8 cellular contexts compared by ENCODE assay signal in the genomic region with DNA sequence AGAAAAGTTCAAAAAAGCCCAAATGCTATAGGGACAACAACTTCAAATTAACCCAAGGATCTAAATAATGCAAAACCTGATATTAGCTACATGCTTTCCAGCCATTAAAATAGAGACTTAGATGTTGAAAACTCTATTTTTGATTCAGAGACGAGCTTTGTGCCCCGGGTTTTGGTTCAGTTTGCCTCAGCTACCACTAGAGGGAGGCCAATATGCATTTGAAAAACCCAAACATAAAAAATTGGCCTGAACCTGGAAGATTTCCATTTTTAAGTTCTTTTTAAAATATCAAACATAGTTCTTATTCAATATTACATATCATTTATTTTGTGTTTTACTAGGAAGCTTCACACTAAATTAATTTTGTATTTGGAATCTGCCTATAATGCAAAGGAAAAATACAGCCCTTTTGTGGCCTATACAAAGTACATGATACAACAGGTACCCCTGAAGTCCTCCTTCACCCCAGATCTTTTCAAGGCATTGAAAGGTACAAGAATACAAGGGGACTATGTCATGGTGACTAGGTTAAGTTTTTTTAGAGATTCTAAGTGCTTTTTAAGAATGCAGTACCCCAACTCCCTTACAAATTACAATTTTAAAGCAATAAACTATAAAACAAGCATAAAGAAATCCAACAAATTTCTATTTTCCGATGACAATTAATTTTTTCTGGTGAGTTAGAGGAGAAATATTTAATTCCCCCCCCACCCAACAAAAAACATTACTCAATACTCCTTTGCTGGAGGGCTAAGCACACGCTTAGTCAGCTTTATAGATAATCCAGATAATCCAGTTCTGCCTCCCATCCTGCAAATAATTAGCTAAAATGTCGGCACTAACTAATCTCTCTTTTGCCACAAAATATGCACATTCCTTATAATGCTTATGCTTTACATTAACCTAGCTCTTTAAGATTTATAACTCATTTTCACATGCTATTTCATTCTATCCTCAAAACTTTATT.
DNase-seq lines count a peak whose midpoint lies in the region; ATAC-seq and TF ChIP-seq lines count a peak whose summit lies in the region.

No MANE protein-coding gene starts in this region.

- TF ChIP-seq POLR2A in gastrocnemius medialis (IDR thresholded peaks at IDR 0.05): no peak

- CTCF ChIA-PET in AG04450 (lab: Charles Lee): interaction anchor here (0.5 to 8.4 kb wide), 83 partner anchors 8 to 777 kb away, joined by 3 to 125 read pairs (median 4); partner anchors contain the start of genes C4orf36, PTPN13 and SLC10A6
- CTCF ChIA-PET in activated CD4-positive, alpha-beta memory T cell treated with anti-CD3 and anti-CD28 coated beads, Interleukin-2, amount 10 ng/mL, durations not matched to agents 7 days and 5 days (lab: Charles Lee): interaction anchor here (0.5 to 7.1 kb wide), 32 partner anchors 9 to 820 kb away, joined by 3 to 68 read pairs (median 3); partner anchors contain the start of genes AFF1, C4orf36 and PTPN13

- in situ Hi-C loops in G401 (cut with HindIII; ENCODE audit: low sequenced_read_pairs) (no loop called here), gastrocnemius medialis (cut with MboI; ENCODE audit: low sequenced_read_pairs in 4 of 4) (loop anchor here (5.0 kb wide), 1 partner anchor 401 kb away; no protein-coding TSS in a partner anchor)

- H3K4me3 ChIP-seq in AG04450 (ENCODE audit: low read depth, low read length): no peak overlapping the region
- no peak overlapping the region for H3K4me3 ChIP-seq in gastrocnemius medialis

- H3K27me3 Mint-ChIP-seq in activated CD4-positive, alpha-beta memory T cell treated with anti-CD3 and anti-CD28 coated beads, Interleukin-2, amount 10 ng/mL, durations not matched to agents 7 days and 5 days: peaks cover 6% of the 10 kb centered on the region

- H3K27ac ChIP-seq in AG04450 (ENCODE audit: low read depth, low read length) (no peak overlapping the region), gastrocnemius medialis (no peak overlapping the region)

- peaks cover 8 to 14% of the 10 kb centered on the region in 2 donors for H3K4me1 ChIP-seq in gastrocnemius medialis

- no peaks in the 10 kb centered on the region for H3K9me3 Mint-ChIP-seq in activated CD4-positive, alpha-beta memory T cell treated with anti-CD3 and anti-CD28 coated beads, Interleukin-2, amount 10 ng/mL, durations not matched to agents 7 days and 5 days

- H3K36me3 ChIP-seq in gastrocnemius medialis: no peaks in the 10 kb centered on the region

- POLR2A ChIA-PET in AG04450 (lab: Yijun Ruan, JAX): interaction anchor here (0.9 kb wide), 1 partner anchor 98 kb away, joined by 4 read pairs; the partner anchor contains the start of gene PTPN13
- POLR2A ChIA-PET in activated CD4-positive, alpha-beta memory T cell treated with anti-CD3 and anti-CD28 coated beads, Interleukin-2, amount 10 ng/mL, durations not matched to agents 7 days and 5 days (lab: Charles Lee): no interaction called here

- H3K27me3 ChIP-seq in AG04450 (ENCODE audit: control insufficient read depth, insufficient read depth, low read length) (no peaks in the 10 kb centered on the region), gastrocnemius medialis (no peaks in the 10 kb centered on the region)

- DNase-seq in AG04450 (ENCODE audit: low read depth, low spot score) (peak; percentile 6), G401 (ENCODE audit: low spot score) (peak; percentile 45), NAMALWA (ENCODE audit: low spot score) (peak; percentile 68), germinal center (ENCODE audit: low spot score) (peak; percentile 56), gastrocnemius medialis (no peak)
- peak; percentile 26 for DNase-seq in activated CD4-positive, alpha-beta memory T cell treated with anti-CD3 and anti-CD28 coated beads, Interleukin-2, amount 10 ng/mL, durations not matched to agents 7 days and 5 days

- TF ChIP-seq CTCF in AG04450 (IDR thresholded peaks at IDR 0.05; ENCODE audit: low read depth, low read length) (peak; percentile 93), gastrocnemius medialis (IDR thresholded peaks at IDR 0.05 in 4 of 5, conservative IDR thresholded peaks at IDR 0.05 in 1 of 5) (peak; percentile 46 to 83 (median 58))

- H3K9me3 ChIP-seq in AG04450 (ENCODE audit: control insufficient read depth, insufficient read depth, low read length): no peaks in the 10 kb centered on the region
- H3K9me3 ChIP-seq in gastrocnemius medialis: no peaks in the 10 kb centered on the region

- H3K4me3 Mint-ChIP-seq in activated CD4-positive, alpha-beta memory T cell treated with anti-CD3 and anti-CD28 coated beads, Interleukin-2, amount 10 ng/mL, durations not matched to agents 7 days and 5 days: no peak overlapping the region

- peaks cover 12% of the 10 kb centered on the region for H3K4me1 Mint-ChIP-seq in activated CD4-positive, alpha-beta memory T cell treated with anti-CD3 and anti-CD28 coated beads, Interleukin-2, amount 10 ng/mL, durations not matched to agents 7 days and 5 days

- intact Hi-C loops in gastrocnemius medialis (cut with DNase I; ENCODE audit: low total_unique reads): no loop called here

- H3K36me3 Mint-ChIP-seq in activated CD4-positive, alpha-beta memory T cell treated with anti-CD3 and anti-CD28 coated beads, Interleukin-2, amount 10 ng/mL, durations not matched to agents 7 days and 5 days (ENCODE audit: low read depth): no peaks in the 10 kb centered on the region

- ATAC-seq in gastrocnemius medialis: no peak
- no peak for ATAC-seq in HG03521 (IDR thresholded peaks at IDR 0.05; ENCODE audit: unreplicated experiment)
- no peak for ATAC-seq in GM19328 (IDR thresholded peaks at IDR 0.05; ENCODE audit: unreplicated experiment)

- no peak overlapping the region for H3K27ac Mint-ChIP-seq in activated CD4-positive, alpha-beta memory T cell treated with anti-CD3 and anti-CD28 coated beads, Interleukin-2, amount 10 ng/mL, durations not matched to agents 7 days and 5 days

Comparison
In these comparisons a context has a peak if more than half of its experiments do, and no peak if none do; other contexts are left out.
1. DNase-seq: peak in AG04450 (single experiment), G401 (single experiment), NAMALWA (single experiment), activated CD4-positive, alpha-beta memory T cell treated with anti-CD3 and anti-CD28 coated beads, Interleukin-2, amount 10 ng/mL, durations not matched to agents 7 days and 5 days (single experiment) and germinal center (single experiment); none in gastrocnemius medialis (0 of 2).